11 cellular contexts compared by ENCODE assay signal in the genomic region with DNA sequence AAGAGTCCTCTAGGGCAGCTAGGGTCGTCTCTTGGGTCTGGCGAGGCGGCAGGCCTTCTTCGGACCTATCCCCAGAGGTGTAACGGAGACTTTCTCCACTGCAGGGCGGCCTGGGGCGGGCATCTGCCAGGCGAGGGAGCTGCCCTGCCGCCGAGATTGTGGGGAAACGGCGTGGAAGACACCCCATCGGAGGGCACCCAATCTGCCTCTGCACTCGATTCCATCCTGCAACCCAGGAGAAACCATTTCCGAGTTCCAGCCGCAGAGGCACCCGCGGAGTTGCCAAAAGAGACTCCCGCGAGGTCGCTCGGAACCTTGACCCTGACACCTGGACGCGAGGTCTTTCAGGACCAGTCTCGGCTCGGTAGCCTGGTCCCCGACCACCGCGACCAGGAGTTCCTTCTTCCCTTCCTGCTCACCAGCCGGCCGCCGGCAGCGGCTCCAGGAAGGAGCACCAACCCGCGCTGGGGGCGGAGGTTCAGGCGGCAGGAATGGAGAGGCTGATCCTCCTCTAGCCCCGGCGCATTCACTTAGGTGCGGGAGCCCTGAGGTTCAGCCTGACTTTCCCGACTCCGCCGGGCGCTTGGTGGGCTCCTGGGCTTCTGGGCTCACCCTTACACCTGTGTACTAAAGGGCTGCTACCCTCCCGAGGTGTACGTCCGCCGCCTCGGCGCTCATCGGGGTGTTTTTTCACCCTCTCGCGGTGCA. TPM values are rescaled to one million over a fixed set of nuclear protein-coding genes. Genes with fewer than 3 reads are reported as not detected.
DNase-seq lines count a peak whose midpoint lies in the region; ATAC-seq and TF ChIP-seq lines count a peak whose summit lies in the region.
"Had no signal": no experiment of that assay in that cellular context is flagged by ENCODE, and none has a peak within 500 bp of the region (broad histone marks: within the 10 kb centered on the region; RNA-seq: fewer than 3 reads in every experiment).

No MANE protein-coding gene starts in this region.

- peak overlapping the region; percentile 30 to 79 (median 58) for H3K4me3 Mint-ChIP-seq in brain
- peak overlapping the region; percentile 44 for H3K4me3 Mint-ChIP-seq in stimulated activated memory B cell treated with anti-CD40 and anti-IgM and Interleukin-4, amounts not matched to agents 10 μg/mL and 1 μg/mL and 100 μg/mL, for 72 hours

- H3K36me3 Mint-ChIP-seq in brain: peaks cover 6% of the 10 kb centered on the region
- no peaks in the 10 kb centered on the region for H3K36me3 Mint-ChIP-seq in stimulated activated memory B cell treated with anti-CD40 and anti-IgM and Interleukin-4, amounts not matched to agents 10 μg/mL and 1 μg/mL and 100 μg/mL, for 72 hours

- H3K4me3 ChIP-seq in HUES48 (ENCODE audit: low read depth, low read length) (peak overlapping the region; percentile 44), iPS-18c (ENCODE audit: insufficient read depth, low read depth, low read length) (peak overlapping the region; percentile 49)

- peaks cover 100% of the 10 kb centered on the region for H3K27me3 ChIP-seq in HUES48 (ENCODE audit: control insufficient read depth, insufficient read depth, low read length)

- TF ChIP-seq CTCF in brain (conservative IDR thresholded peaks at IDR 0.05): no peak

- no peak overlapping the region for H3K27ac ChIP-seq in HUES48 (ENCODE audit: low read depth, low read length)

- H3K4me1 Mint-ChIP-seq in brain: peaks cover 26% of the 10 kb centered on the region
- H3K4me1 Mint-ChIP-seq in stimulated activated memory B cell treated with anti-CD40 and anti-IgM and Interleukin-4, amounts not matched to agents 10 μg/mL and 1 μg/mL and 100 μg/mL, for 72 hours: peaks cover 33% of the 10 kb centered on the region

- H3K9ac ChIP-seq in HUES48 (ENCODE audit: low read depth, low read length): no peak overlapping the region

- no peaks in the 10 kb centered on the region for H3K9me3 ChIP-seq in HUES48 (ENCODE audit: control insufficient read depth, insufficient read depth, low read length)
- no peaks in the 10 kb centered on the region for H3K9me3 ChIP-seq in iPS-18c (ENCODE audit: control insufficient read depth, insufficient read depth, low read length)

- H3K36me3 ChIP-seq in HUES48 (ENCODE audit: control insufficient read depth, insufficient read depth, low read length): no peaks in the 10 kb centered on the region

- DNase-seq in NCI-H526 treated with DMSO at 0.1 percent for 48 hours (lab: John Stamatoyannopoulos, UW): no peak
- DNase-seq in stimulated activated CD4-positive, alpha-beta T cell treated with anti-CD3 and anti-CD28 coated beads, Interleukin-1b, Interleukin-23, amount 100 ng/mL, for 48 hours: no peak
- DNase-seq in mesenteric fat pad (ENCODE audit: low spot score): no peak
- DNase-seq: NCI-H146 had no signal

- peak overlapping the region in 1 of 5 experiments; percentile 65 for H3K27ac Mint-ChIP-seq in brain
- H3K27ac Mint-ChIP-seq in stimulated activated memory B cell treated with anti-CD40 and anti-IgM and Interleukin-4, amounts not matched to agents 10 μg/mL and 1 μg/mL and 100 μg/mL, for 72 hours: no peak overlapping the region

- peaks cover 30% of the 10 kb centered on the region for H3K4me1 ChIP-seq in HUES48 (ENCODE audit: control insufficient read depth, insufficient read depth, low read length)

- H3K27me3 Mint-ChIP-seq in brain: peaks cover 99% of the 10 kb centered on the region
- peaks cover 96% of the 10 kb centered on the region for H3K27me3 Mint-ChIP-seq in stimulated activated memory B cell treated with anti-CD40 and anti-IgM and Interleukin-4, amounts not matched to agents 10 μg/mL and 1 μg/mL and 100 μg/mL, for 72 hours

- ATAC-seq in stimulated activated memory B cell treated with anti-CD40 and anti-IgM and Interleukin-4, amounts not matched to agents 10 μg/mL and 1 μg/mL and 100 μg/mL, for 72 hours: no peak
- ATAC-seq in GM21529 (IDR thresholded peaks at IDR 0.05; ENCODE audit: unreplicated experiment): no peak

- peaks cover 0 to 22% (median 3%) of the 10 kb centered on the region in 5 experiments for H3K9me3 Mint-ChIP-seq in brain
- no peaks in the 10 kb centered on the region for H3K9me3 Mint-ChIP-seq in stimulated activated memory B cell treated with anti-CD40 and anti-IgM and Interleukin-4, amounts not matched to agents 10 μg/mL and 1 μg/mL and 100 μg/mL, for 72 hours

RNA-seq across cellular contexts. Expression of a gene that starts 8.2 kb away (rescaled TPM):
- polyA plus RNA-seq in brain (ENCODE audit: insufficient read depth, low read depth, low replicate concordance): 18.6 TPM
- total RNA-seq in mesenteric fat pad: 2.3 TPM
- total RNA-seq: T-helper 2 cell treated with Interferon-gamma antibody and Interleukin-4, amounts not matched to agents 100 ng/mL and 5 ng/mL, for 36 hours had no signal

RNA-seq across cellular contexts. Expression of a gene that starts 59.6 kb away (rescaled TPM):
- 30.9 TPM for polyA plus RNA-seq in brain (ENCODE audit: insufficient read depth, low read depth, low replicate concordance)
- total RNA-seq in mesenteric fat pad: not detected
- total RNA-seq: renal cortical epithelial cell had no signal
